In genomic region chr7:103989200-103989784, GRCh38 we compare ENCODE assay signal across 8 cellular contexts.
DNase-seq lines count a peak whose midpoint lies in the region; ATAC-seq lines count a peak whose summit lies in the region.

Gene RELN, minus strand, starts transcription at chr7:103989658. Its CDS starts 302 bp downstream, at chr7:103989356.

- H3K4me3 ChIP-seq in duodenal mucosa (ENCODE audit: low read depth in 1 of 2, low read length in 2 of 2) (peak within 1 kb of the TSS; percentile 15 to 40), mucosa of rectum (ENCODE audit: low read length in 2 of 2) (peak within 1 kb of the TSS; percentile 30 to 38)

- H3K27me3 Mint-ChIP-seq in activated naive CD4-positive, alpha-beta T cell treated with anti-CD3 and anti-CD28 coated beads, Interleukin-2, amount 10 ng/mL, durations not matched to agents 7 days and 5 days, result peaks cover 45% of the 10 kb centered on the region

- no peaks in the 10 kb centered on the region for H3K9me3 Mint-ChIP-seq in activated naive CD4-positive, alpha-beta T cell treated with anti-CD3 and anti-CD28 coated beads, Interleukin-2, amount 10 ng/mL, durations not matched to agents 7 days and 5 days

- H3K27ac ChIP-seq in duodenal mucosa (ENCODE audit: low read depth, low read length), result no peak within 1 kb of the TSS
- no peak within 1 kb of the TSS for H3K27ac ChIP-seq in mucosa of rectum (ENCODE audit: low read depth in 2 of 2, low read length in 2 of 2)

- CTCF ChIA-PET in activated naive CD4-positive, alpha-beta T cell treated with anti-CD3 and anti-CD28 coated beads, Interleukin-2, amount 10 ng/mL, durations not matched to agents 7 days and 5 days (lab: Charles Lee), result no interaction called here

- ATAC-seq in GM19035 (IDR thresholded peaks at IDR 0.05; ENCODE audit: unreplicated experiment), result no peak

- peak within 1 kb of the TSS; percentile 43 for H3K4me3 Mint-ChIP-seq in activated naive CD4-positive, alpha-beta T cell treated with anti-CD3 and anti-CD28 coated beads, Interleukin-2, amount 10 ng/mL, durations not matched to agents 7 days and 5 days

- H3K9me3 ChIP-seq in duodenal mucosa (ENCODE audit: control insufficient read depth in 1 of 2, low read length in 2 of 2), result no peaks in the 10 kb centered on the region
- no peaks in the 10 kb centered on the region for H3K9me3 ChIP-seq in mucosa of rectum (ENCODE audit: control insufficient read depth in 2 of 2, low read length in 2 of 2)

- no peak for DNase-seq in activated naive CD4-positive, alpha-beta T cell treated with anti-CD3 and anti-CD28 coated beads, Interleukin-2, amount 10 ng/mL, durations not matched to agents 7 days and 5 days
- DNase-seq in activated naive CD4-positive, alpha-beta T cell treated with Interleukin-2 at 50 U/mL for 16 hours, result no peak
- DNase-seq in NCI-H526 (lab: John Stamatoyannopoulos, UW), result peak; percentile 16 to 84
- no peak for DNase-seq in midbrain (lab: John Stamatoyannopoulos, UW)
- no peak for DNase-seq in T1000 (lab: John Stamatoyannopoulos, UW)

- H3K27me3 ChIP-seq in duodenal mucosa (ENCODE audit: control insufficient read depth in 1 of 2, insufficient read depth in 2 of 2, low read length in 2 of 2) (peaks cover 24 to 50% of the 10 kb centered on the region in 2 donors), mucosa of rectum (ENCODE audit: control insufficient read depth in 2 of 2, insufficient read depth in 2 of 2, low read length in 2 of 2) (peaks cover 25 to 27% of the 10 kb centered on the region in 2 donors)

- peaks cover 3% of the 10 kb centered on the region for H3K36me3 Mint-ChIP-seq in activated naive CD4-positive, alpha-beta T cell treated with anti-CD3 and anti-CD28 coated beads, Interleukin-2, amount 10 ng/mL, durations not matched to agents 7 days and 5 days

- H3K9ac ChIP-seq in duodenal mucosa (ENCODE audit: low read depth in 1 of 2, low read length in 2 of 2) (no peak within 1 kb of the TSS), mucosa of rectum (ENCODE audit: low read depth in 1 of 2, low read length in 2 of 2) (no peak within 1 kb of the TSS)

- peak within 1 kb of the TSS; percentile 58 for H3K27ac Mint-ChIP-seq in activated naive CD4-positive, alpha-beta T cell treated with anti-CD3 and anti-CD28 coated beads, Interleukin-2, amount 10 ng/mL, durations not matched to agents 7 days and 5 days

- H3K4me1 Mint-ChIP-seq in activated naive CD4-positive, alpha-beta T cell treated with anti-CD3 and anti-CD28 coated beads, Interleukin-2, amount 10 ng/mL, durations not matched to agents 7 days and 5 days, result peaks cover 10% of the 10 kb centered on the region

- H3K36me3 ChIP-seq in duodenal mucosa (ENCODE audit: control insufficient read depth in 1 of 2, insufficient read depth in 2 of 2, low read length in 2 of 2) (no peaks in the 10 kb centered on the region), mucosa of rectum (ENCODE audit: control insufficient read depth in 2 of 2, insufficient read depth in 2 of 2, low read length in 2 of 2) (no peaks in the 10 kb centered on the region)

- H3K4me1 ChIP-seq in duodenal mucosa (ENCODE audit: control insufficient read depth in 1 of 2, insufficient read depth in 2 of 2, low read length in 2 of 2) (no peaks in the 10 kb centered on the region), mucosa of rectum (ENCODE audit: control insufficient read depth in 2 of 2, insufficient read depth in 2 of 2, low read length in 2 of 2) (no peaks in the 10 kb centered on the region)

Comparison
In these comparisons a context has a peak if more than half of its experiments do, and no peak if none do; other contexts are left out.
1. DNase-seq: peak in NCI-H526 (2 of 2); none in activated naive CD4-positive, alpha-beta T cell treated with anti-CD3 and anti-CD28 coated beads, Interleukin-2, amount 10 ng/mL, durations not matched to agents 7 days and 5 days (single experiment), activated naive CD4-positive, alpha-beta T cell treated with Interleukin-2 at 50 U/mL for 16 hours (single experiment), midbrain (single experiment) and T1000 (single experiment).